ENCODE assay signal across 8 cellular contexts in genomic region chr18:43620936-43621335, GRCh38.
DNase-seq lines count a peak whose midpoint lies in the region; ATAC-seq lines count a peak whose summit lies in the region.

No MANE protein-coding gene starts in this region.

- peak; percentile 35 for DNase-seq in DMS79 treated with DMSO at 0.1 percent for 48 hours (lab: John Stamatoyannopoulos, UW)
- peak; percentile 43 for DNase-seq in LoVo (ENCODE audit: low spot score)
- DNase-seq in SW 1271 (lab: John Stamatoyannopoulos, UW): peak; percentile 0 to 1
- no peak for DNase-seq in left ventricle myocardium superior
- peak; percentile 7 for DNase-seq in stromal cell of bone marrow (ENCODE audit: low read depth)
- DNase-seq in activated CD4-positive, alpha-beta T cell treated with anti-CD3 and anti-CD28 coated beads for 4 hours: no peak
- DNase-seq in T1000 (lab: John Stamatoyannopoulos, UW): no peak

- ATAC-seq in GM21515 (IDR thresholded peaks at IDR 0.05; ENCODE audit: unreplicated experiment) (peak; percentile 76), left ventricle myocardium superior (peak; percentile 50)

- intact Hi-C loops in left ventricle myocardium superior (cut with micrococcal nuclease): no loop called here

Comparison
In these comparisons a context has a peak if more than half of its experiments do, and no peak if none do; other contexts are left out.
1. DNase-seq: peak in DMS79 treated with DMSO at 0.1 percent for 48 hours (single experiment), LoVo (single experiment), SW 1271 (2 of 2) and stromal cell of bone marrow (single experiment); none in left ventricle myocardium superior (single experiment), activated CD4-positive, alpha-beta T cell treated with anti-CD3 and anti-CD28 coated beads for 4 hours (0 of 2) and T1000 (single experiment).